In genomic region chr11:59615637-59616395, GRCh38 we compare ENCODE assay signal across 1 cellular context.
TF ChIP-seq lines count a peak whose summit lies in the region.

OSBP (minus strand) TSS chr11:59615774; CDS start chr11:59615664, 110 bp downstream.

TF ChIP-seq in K562, 482 proteins besides CTCF, POLR2A, EP300 and RAD21 (continued from another document and continues in another):
- TF ChIP-seq ZBTB12 (CRISPR knock-in tag; IDR thresholded peaks at IDR 0.05) = peak; percentile 90
- TF ChIP-seq RBBP5 (IDR thresholded peaks at IDR 0.05; ENCODE audit: borderline replicate concordance, insufficient read depth, low read length, poor library complexity, severe bottlenecking) = no peak
- TF ChIP-seq SOX6 (IDR thresholded peaks at IDR 0.05) = peak; percentile 26
- no peak for TF ChIP-seq NR4A1 (CRISPR knock-in tag; IDR thresholded peaks at IDR 0.05)
- TF ChIP-seq NR4A1 (tag; IDR thresholded peaks at IDR 0.05) = no peak
- TF ChIP-seq PML (IDR thresholded peaks at IDR 0.05; ENCODE audit: low read length) = 0 out of 2 replicates have a peak, but pooled peaks have one; percentile 28
- peak in 1 of 2 experiments; percentile 22 for TF ChIP-seq E2F6 (IDR thresholded peaks at IDR 0.05; ENCODE audit: borderline replicate concordance in 1 of 2, extremely low read depth in 1 of 2, insufficient read depth in 1 of 2, insufficient read length in 1 of 2, low read depth in 1 of 2, low read length in 1 of 2, poor library complexity in 1 of 2, severe bottlenecking in 1 of 2)
- TF ChIP-seq C11orf30 (IDR thresholded peaks at IDR 0.05; ENCODE audit: low read depth) = peak; percentile 85
- no peak for TF ChIP-seq CREBBP (IDR thresholded peaks at IDR 0.05; ENCODE audit: low read depth, low read length)
- TF ChIP-seq ZNF511 (CRISPR knock-in tag; IDR thresholded peaks at IDR 0.05) = 0 out of 2 replicates have a peak, but pooled peaks have one; percentile 39
- TF ChIP-seq ZNF316 (IDR thresholded peaks at IDR 0.05) = no peak
- peak; percentile 97 for TF ChIP-seq CREM (IDR thresholded peaks at IDR 0.05; ENCODE audit: low read depth)
- TF ChIP-seq TEAD2 (tag; IDR thresholded peaks at IDR 0.05) = peak; percentile 47; the same call in 1 of the 2 replicates
- TF ChIP-seq ETS1 (conservative IDR thresholded peaks at IDR 0.05; ENCODE audit: control insufficient read depth, low read depth, low read length) = peak; percentile 39; the same call in 1 of the 2 replicates
- peak; percentile 17; the same call in 1 of the 2 replicates for TF ChIP-seq HES1 (IDR thresholded peaks at IDR 0.05; ENCODE audit: low read depth)
- peak; percentile 70 for TF ChIP-seq JUND (IDR thresholded peaks at IDR 0.05; ENCODE audit: borderline replicate concordance, low read depth, low read length)
- TF ChIP-seq JUND (tag; IDR thresholded peaks at IDR 0.05; ENCODE audit: borderline replicate concordance, low read depth, low read length) = 0 out of 3 replicates have a peak, but pooled peaks have one; percentile 43
- peak; percentile 80 for TF ChIP-seq FOSL1 (tag; conservative IDR thresholded peaks at IDR 0.05)
- peak; percentile 6; the same call in 1 of the 2 replicates for TF ChIP-seq SMARCE1 (IDR thresholded peaks at IDR 0.05)
- no peak for TF ChIP-seq SRSF7 (optimal IDR thresholded peaks at IDR 0.05; ENCODE audit: low read depth, low read length)
- TF ChIP-seq VEZF1 (CRISPR knock-in tag; IDR thresholded peaks at IDR 0.05) = peak; percentile 84
- TF ChIP-seq PTTG1 (tag; IDR thresholded peaks at IDR 0.05; ENCODE audit: low read depth) = no peak
- TF ChIP-seq HSF4 (CRISPR knock-in tag; IDR thresholded peaks at IDR 0.05; ENCODE audit: borderline replicate concordance) = no peak
- peak; percentile 100 for TF ChIP-seq FOS (IDR thresholded peaks at IDR 0.05; ENCODE audit: extremely low read depth, insufficient read length)
- 0 out of 2 replicates have a peak, but pooled peaks have one; percentile 26 for TF ChIP-seq ZNF431 (CRISPR knock-in tag; IDR thresholded peaks at IDR 0.05)
- TF ChIP-seq SIX5 (IDR thresholded peaks at IDR 0.05; ENCODE audit: borderline replicate concordance in 1 of 2, insufficient read depth in 1 of 2, low read depth in 1 of 2, low read length in 2 of 2) = peak in 1 of 2 experiments; percentile 28; a peak in 1 of 4 replicates
- peak in 1 of 2 experiments; percentile 80; a peak in 2 of 4 replicates for TF ChIP-seq ZNF318 (IDR thresholded peaks at IDR 0.05; ENCODE audit: borderline replicate concordance in 1 of 2, low read depth in 1 of 2)
- TF ChIP-seq COPS2 (conservative IDR thresholded peaks at IDR 0.05) = no peak
- TF ChIP-seq CTBP1 (IDR thresholded peaks at IDR 0.05; ENCODE audit: borderline replicate concordance) = peak; percentile 65
- TF ChIP-seq ATF1 (CRISPR knock-in tag; IDR thresholded peaks at IDR 0.05) = peak; percentile 70
- TF ChIP-seq ATF1 (tag; IDR thresholded peaks at IDR 0.05) = peak; percentile 99
- no peak for TF ChIP-seq TFAM (CRISPR knock-in tag; conservative IDR thresholded peaks at IDR 0.05)
- peak in 1 of 2 experiments; percentile 50; a peak in 1 of 4 replicates for TF ChIP-seq RCOR1 (IDR thresholded peaks at IDR 0.05; ENCODE audit: borderline replicate concordance in 1 of 2, low read depth in 2 of 2, low read length in 2 of 2)
- TF ChIP-seq NR0B1 (IDR thresholded peaks at IDR 0.05; ENCODE audit: partially characterized antibody) = no peak
- no peak for TF ChIP-seq ZBTB34 (CRISPR knock-in tag; IDR thresholded peaks at IDR 0.05)
- TF ChIP-seq MLLT1 (IDR thresholded peaks at IDR 0.05) = peak in 1 of 2 experiments; percentile 100; a peak in 2 of 4 replicates
- TF ChIP-seq PHB (CRISPR knock-in tag; IDR thresholded peaks at IDR 0.05) = no peak
- peak; percentile 84 for TF ChIP-seq CCNT2 (IDR thresholded peaks at IDR 0.05; ENCODE audit: borderline replicate concordance, extremely low read depth, insufficient read length, low read depth, low read length)
